28 cellular contexts compared by ENCODE assay signal in genomic region chr4:148542922-148543623, GRCh38.
A peak's percentile ranks its signal among the peaks of the same experiment; 100 is the strongest.
DNase-seq lines count a peak whose midpoint lies in the region; ATAC-seq, FAIRE-seq and TF ChIP-seq lines count a peak whose summit lies in the region.
"Had no signal": no experiment of that assay in that cellular context is flagged by ENCODE, and none has a peak within 500 bp of the region (broad histone marks: within the 10 kb centered on the region; RNA-seq: fewer than 3 reads in every experiment).

No MANE protein-coding gene starts in this region.

- no peak overlapping the region for H3K4me3 Mint-ChIP-seq in activated T-cell treated with anti-CD3 and anti-CD28 coated beads, Interleukin-2, amount 50 U/mL, for 4 hours
- H3K4me3 Mint-ChIP-seq: activated naive CD8-positive, alpha-beta T cell; effector memory CD8-positive, alpha-beta T cell; IgD-negative memory B cell; naive thymus-derived CD8-positive, alpha-beta T cell had no signal

- peaks cover 4% of the 10 kb centered on the region for H3K36me3 Mint-ChIP-seq in activated T-cell treated with anti-CD3 and anti-CD28 coated beads, Interleukin-2, amount 50 U/mL, for 4 hours (ENCODE audit: insufficient read depth)

- DNase-seq in activated T-cell treated with anti-CD3 and anti-CD28 coated beads, Interleukin-2, amount 50 U/mL, for 4 hours: no peak
- no peak for DNase-seq in activated T-cell treated with anti-CD3 and anti-CD28 coated beads, Interleukin-2, amount 50 U/mL, for 1 hour
- peak; percentile 3 for DNase-seq in M059J (ENCODE audit: low read depth)
- DNase-seq in epithelial cell of esophagus (ENCODE audit: low read depth): peak; percentile 35
- peak; percentile 62 for DNase-seq in small intestine
- DNase-seq in DMS 273 (lab: John Stamatoyannopoulos, UW; ENCODE audit: unreplicated experiment): no peak
- DNase-seq: activated CD4-positive, CD25-positive, alpha-beta regulatory T cell; activated CD8-positive, alpha-beta memory T cell treated with anti-CD3 and anti-CD28 coated beads for 24 hours; BE2C; COR-L47; DMS79 treated with DMSO at 0.1 percent for 48 hours; effector memory CD8-positive, alpha-beta T cell; GOT3; left cardiac atrium; MG63; naive thymus-derived CD8-positive, alpha-beta T cell; NCI-H146; NCI-H526; stimulated activated CD4-positive, alpha-beta T cell treated with anti-CD3 and anti-CD28 coated beads, Interleukin-12 subunit alpha, Interleukin-12 subunit beta, amount 100 ng/mL, for 4 hours; stimulated activated CD4-positive, alpha-beta T cell treated with anti-CD3 and anti-CD28 coated beads, Interleukin-4, amount 100 ng/mL, for 4 hours; stomach had no signal

- no peak for FAIRE-seq in small intestine (lab: Jason Lieb, UNC)
- FAIRE-seq: GM12892 had no signal

- H3K27ac ChIP-seq in small intestine (ENCODE audit: low read depth in 1 of 2, low read length in 1 of 2): no peak overlapping the region
- H3K27ac ChIP-seq: HL-60, stomach had no signal

- 46 to 74% (median 55%) methylated on average over 4 of the region's 4 CpGs for WGBS in small intestine, 3 donors

- H3K36me3 ChIP-seq in small intestine (ENCODE audit: control insufficient read depth in 2 of 2, insufficient read depth in 2 of 2, low read length in 2 of 2): no peaks in the 10 kb centered on the region
- H3K36me3 ChIP-seq: BE2C, MG63, stomach had no signal

- no peaks in the 10 kb centered on the region for H3K27me3 Mint-ChIP-seq in activated T-cell treated with anti-CD3 and anti-CD28 coated beads, Interleukin-2, amount 50 U/mL, for 4 hours (ENCODE audit: low read depth)
- H3K27me3 Mint-ChIP-seq: IgD-negative memory B cell had no signal

- ATAC-seq in activated T-cell treated with anti-CD3 and anti-CD28 coated beads, Interleukin-2, amount 50 U/mL, for 4 hours: peak; percentile 23 to 52
- ATAC-seq in GM19351 (IDR thresholded peaks at IDR 0.05; ENCODE audit: unreplicated experiment): no peak
- no peak for ATAC-seq in HG03469 (IDR thresholded peaks at IDR 0.05; ENCODE audit: unreplicated experiment)
- ATAC-seq: effector memory CD8-positive, alpha-beta T cell; left cardiac atrium; naive thymus-derived CD8-positive, alpha-beta T cell; Right ventricle myocardium inferior had no signal

- peaks cover 0 to 2% of the 10 kb centered on the region in 2 donors for H3K4me1 ChIP-seq in small intestine (ENCODE audit: control insufficient read depth in 2 of 2, insufficient read depth in 1 of 2, low read depth in 1 of 2, low read length in 1 of 2)
- H3K4me1 ChIP-seq: BE2C had no signal

- no peak for TF ChIP-seq CTCF in epithelial cell of esophagus (IDR thresholded peaks at IDR 0.05; ENCODE audit: insufficient read depth, low read depth, low read length, missing control alignments)

- H3K9me3 Mint-ChIP-seq in activated T-cell treated with anti-CD3 and anti-CD28 coated beads, Interleukin-2, amount 50 U/mL, for 4 hours: no peaks in the 10 kb centered on the region
- H3K9me3 Mint-ChIP-seq: effector memory CD8-positive, alpha-beta T cell had no signal

- H3K27me3 ChIP-seq in small intestine (ENCODE audit: control insufficient read depth in 2 of 2, insufficient read depth in 2 of 2, low read length in 2 of 2): no peaks in the 10 kb centered on the region
- H3K27me3 ChIP-seq: BE2C, MG63, stomach had no signal

- no peaks in the 10 kb centered on the region for H3K9me3 ChIP-seq in small intestine (ENCODE audit: control insufficient read depth, low read depth)
- H3K9me3 ChIP-seq: BE2C, MG63, stomach had no signal

- no peak overlapping the region for H3K4me3 ChIP-seq in epithelial cell of esophagus (ENCODE audit: low read length)
- H3K4me3 ChIP-seq in small intestine (ENCODE audit: low read depth in 1 of 2, low read length in 2 of 2): no peak overlapping the region
- H3K4me3 ChIP-seq: MG63, stomach had no signal

- no peaks in the 10 kb centered on the region for H3K4me1 Mint-ChIP-seq in activated T-cell treated with anti-CD3 and anti-CD28 coated beads, Interleukin-2, amount 50 U/mL, for 4 hours (ENCODE audit: low read depth)
- H3K4me1 Mint-ChIP-seq: IgD-negative memory B cell; naive thymus-derived CD8-positive, alpha-beta T cell had no signal

Comparison
In these comparisons a context has a peak if more than half of its experiments do, and no peak if none do; other contexts are left out.
1. ATAC-seq: peak in activated T-cell treated with anti-CD3 and anti-CD28 coated beads, Interleukin-2, amount 50 U/mL, for 4 hours (2 of 2); none in GM19351 (single experiment) and HG03469 (single experiment).
2. DNase-seq: peak in M059J (single experiment), epithelial cell of esophagus (single experiment) and small intestine (single experiment); none in activated T-cell treated with anti-CD3 and anti-CD28 coated beads, Interleukin-2, amount 50 U/mL, for 4 hours (single experiment), activated T-cell treated with anti-CD3 and anti-CD28 coated beads, Interleukin-2, amount 50 U/mL, for 1 hour (single experiment) and DMS 273 (single experiment).